In the genomic region with DNA sequence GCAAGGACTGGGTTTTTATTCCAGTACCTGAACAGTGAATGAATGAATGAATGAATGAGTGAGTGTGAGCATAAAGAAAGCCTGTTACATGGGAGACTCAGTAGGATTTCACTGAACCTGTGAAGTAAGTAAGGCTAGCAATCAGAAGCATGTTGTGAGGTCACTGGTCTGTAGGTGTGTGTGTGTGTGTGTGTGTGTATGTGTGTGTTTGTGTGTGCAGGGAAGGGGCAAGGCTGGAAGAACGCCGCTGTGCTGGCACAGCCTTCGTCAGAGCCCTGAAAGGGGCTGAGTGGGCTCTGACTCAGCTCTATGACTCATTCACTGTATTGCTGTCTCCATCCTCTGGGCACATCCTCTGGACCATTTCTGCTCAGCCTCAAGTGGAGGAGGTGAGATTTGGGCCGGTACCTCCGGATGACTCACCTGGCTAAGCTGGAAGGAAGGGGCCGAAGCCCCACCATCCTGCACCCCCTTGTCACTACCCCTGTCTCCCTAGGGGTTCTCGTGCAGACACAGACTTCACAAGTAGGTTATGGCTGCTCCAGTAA, we compare ENCODE assay signal across 8 cellular contexts. TPM values are rescaled to one million over a fixed set of nuclear protein-coding genes. Genes with fewer than 3 reads are reported as not detected.
DNase-seq lines count a peak whose midpoint lies in the region; FAIRE-seq and TF ChIP-seq lines count a peak whose summit lies in the region.

No MANE protein-coding gene starts in this region.

- no peak overlapping the region for H4K5ac ChIP-seq in H9 (ENCODE audit: insufficient read length, low read depth, low read length)

- no peak overlapping the region for H2BK5ac ChIP-seq in H9 (ENCODE audit: insufficient read length, low read length)

- H3K14ac ChIP-seq in H9 (ENCODE audit: insufficient read depth, low read length) = no peak overlapping the region

- no peak overlapping the region for H4K8ac ChIP-seq in H9 (replicated peaks; ENCODE audit: insufficient read length, low read depth, low read length)

- H3K4me3 ChIP-seq in coronary artery = no peak overlapping the region
- H3K4me3 ChIP-seq in MM.1S (ENCODE audit: low read length) = no peak overlapping the region

- H3K9ac ChIP-seq in MM.1S (ENCODE audit: low read length) (no peak overlapping the region), H9 (ENCODE audit: extremely low read depth, insufficient read length, low read length) (no peak overlapping the region)

- peaks cover 44% of the 10 kb centered on the region in 2 experiments for H3K4me1 Mint-ChIP-seq in H9

- H2BK12ac ChIP-seq in H9 (ENCODE audit: insufficient read length, low read depth, low read length) = no peak overlapping the region

- no peaks in the 10 kb centered on the region for H3K79me1 ChIP-seq in H9 (ENCODE audit: insufficient read depth, low read depth, low read length, poor library complexity, severe bottlenecking)

- H3K9me2 ChIP-seq in MM.1S (replicated peaks; ENCODE audit: insufficient read depth, low read length) = no peaks in the 10 kb centered on the region

- H3K27ac Mint-ChIP-seq in H9 = no peak overlapping the region

- H4K20me1 ChIP-seq in MM.1S (ENCODE audit: insufficient read depth, low read length) = no peaks in the 10 kb centered on the region
- no peaks in the 10 kb centered on the region for H4K20me1 ChIP-seq in H9 (ENCODE audit: control insufficient read depth, insufficient read depth, insufficient read length)

- no peak overlapping the region for H2AK5ac ChIP-seq in H9 (ENCODE audit: insufficient read length, low read length)

- H3K23ac ChIP-seq in H9 (ENCODE audit: insufficient read length, low read depth, low read length) = no peak overlapping the region

- H4K91ac ChIP-seq in H9 (ENCODE audit: insufficient read length, low read depth, low read length) = no peak overlapping the region

- H3F3A ChIP-seq in MM.1S (ENCODE audit: insufficient read depth, low read length) = peaks cover 9% of the 10 kb centered on the region; the same call in 1 of the 2 replicates

- H3K27me3 ChIP-seq in MM.1S (replicated peaks; ENCODE audit: insufficient read depth, low read length) (no peaks in the 10 kb centered on the region), H9 (ENCODE audit: insufficient read depth, low read length) (no peaks in the 10 kb centered on the region)

- no peak for TF ChIP-seq POLR2A in GM12891 (IDR thresholded peaks at IDR 0.05; ENCODE audit: low read depth, low read length)

- FAIRE-seq in GM12891 (lab: Jason Lieb, UNC) = peak; percentile 16

- no peak for TF ChIP-seq CTCF in coronary artery (IDR thresholded peaks at IDR 0.05)
- TF ChIP-seq CTCF in MM.1S (IDR thresholded peaks at IDR 0.05; ENCODE audit: low read length) = no peak
- TF ChIP-seq CTCF in H9 (conservative IDR thresholded peaks at IDR 0.05) = no peak

- no peaks in the 10 kb centered on the region for H3K9me3 Mint-ChIP-seq in H9

- no peak overlapping the region for H3K4me2 ChIP-seq in MM.1S (ENCODE audit: low read depth, low read length)
- H3K4me2 ChIP-seq in H9 (ENCODE audit: insufficient read depth, insufficient read length, low read length) = no peak overlapping the region

- H3K4me3 Mint-ChIP-seq in H9 = no peak overlapping the region

- H3K4ac ChIP-seq in H9 (ENCODE audit: low read depth, low read length) = no peak overlapping the region

- DNase-seq in GM12891 (ENCODE audit: insufficient read length, low spot score) = no peak
- peak; percentile 75 to 94 for DNase-seq in SW 1271 (lab: John Stamatoyannopoulos, UW)
- DNase-seq in coronary artery (ENCODE audit: low spot score) = no peak
- peak; percentile 35 to 52 for DNase-seq in stimulated activated CD4-positive, alpha-beta T cell treated with anti-CD3 and anti-CD28 coated beads, Interleukin-12 subunit alpha, Interleukin-12 subunit beta, amount 100 ng/mL, for 24 hours (ENCODE audit: low read depth in 2 of 2)
- no peak for DNase-seq in MM.1S
- DNase-seq in NCI-H69 (lab: John Stamatoyannopoulos, UW) = no peak
- no peak for DNase-seq in SK-N-DZ (ENCODE audit: low spot score)
- DNase-seq in H9 = no peak

- peaks cover 14% of the 10 kb centered on the region for H3K4me1 ChIP-seq in MM.1S (ENCODE audit: low read length)
- peaks cover 10% of the 10 kb centered on the region for H3K4me1 ChIP-seq in H9 (ENCODE audit: insufficient read depth, low read length)

- H2BK20ac ChIP-seq in H9 (ENCODE audit: low read depth, low read length, poor library complexity, severe bottlenecking) = no peak overlapping the region

- no peak overlapping the region for H2AFZ ChIP-seq in MM.1S (ENCODE audit: low read length)
- H2AFZ ChIP-seq in H9 (ENCODE audit: low read length) = no peak overlapping the region

- H3K36me3 ChIP-seq in MM.1S (replicated peaks; ENCODE audit: insufficient read depth, low read length) = no peaks in the 10 kb centered on the region

- H3K79me2 ChIP-seq in MM.1S (ENCODE audit: low read length) (no peaks in the 10 kb centered on the region), H9 (ENCODE audit: insufficient read depth, low read length) (no peaks in the 10 kb centered on the region)

- H3K27ac ChIP-seq in coronary artery = peak overlapping the region; percentile 64 to 75
- no peak overlapping the region for H3K27ac ChIP-seq in MM.1S (ENCODE audit: low read length)
- no peak overlapping the region for H3K27ac ChIP-seq in H9 (ENCODE audit: insufficient read length, low read depth, low read length)

- no peak overlapping the region for H2BK15ac ChIP-seq in H9 (ENCODE audit: low read depth, low read length)

- no peak overlapping the region for H3K18ac ChIP-seq in H9 (ENCODE audit: insufficient read length, low read depth, low read length)

- H3K23me2 ChIP-seq in H9 (ENCODE audit: insufficient read length, low read depth, low read length, poor library complexity, severe bottlenecking) = peaks cover 7% of the 10 kb centered on the region

- no peak overlapping the region for H2BK120ac ChIP-seq in H9 (ENCODE audit: low read depth, low read length, poor library complexity, severe bottlenecking)

- H3T11ph ChIP-seq in H9 (ENCODE audit: low read length) = no peak overlapping the region

- peaks cover 9% of the 10 kb centered on the region; the same call in 1 of the 2 replicates for H3K27me3 Mint-ChIP-seq in H9 (ENCODE audit: low read depth)

- H3K9me3 ChIP-seq in MM.1S (replicated peaks; ENCODE audit: insufficient read depth, low read length) (no peaks in the 10 kb centered on the region), H9 (ENCODE audit: control insufficient read depth, low read depth, low read length) (no peaks in the 10 kb centered on the region)

- no peak overlapping the region for H3K56ac ChIP-seq in H9 (ENCODE audit: insufficient read length, low read depth, low read length)

- WGBS in H9 (ENCODE audit: extremely low coverage, insufficient read length, low lambda C conversion rate) = no CpG with 5 or more reads among the region's 7 CpGs

- H3K36me3 Mint-ChIP-seq in H9 (ENCODE audit: insufficient read depth in 1 of 3, low read depth in 3 of 3) = no peaks in the 10 kb centered on the region

TF ChIP-seq in GM12891, 5 proteins besides CTCF, POLR2A, EP300 and RAD21:
- TF ChIP-seq POLR2AphosphoS5 (IDR thresholded peaks at IDR 0.05; ENCODE audit: low read depth, low read length) (no peak), SPI1 (IDR thresholded peaks at IDR 0.05; ENCODE audit: low read depth, low read length) (no peak), PAX5 (IDR thresholded peaks at IDR 0.05; ENCODE audit: insufficient read depth, low read length, severe bottlenecking) (no peak), POU2F2 (IDR thresholded peaks at IDR 0.05; ENCODE audit: low read depth, low read length) (no peak), TAF1 (IDR thresholded peaks at IDR 0.05; ENCODE audit: low read depth, low read length) (no peak)

RNA-seq across cellular contexts. Expression of gene MRPL33, which starts 51.4 kb away (rescaled TPM):
- 148 TPM for polyA plus RNA-seq in GM12891 (2012; ENCODE audit: low read depth, missing spikeins)
- polyA plus RNA-seq in SK-N-DZ (2014; cell fraction: cytosol; rRNA removed) = 143 and 205 TPM in 2 replicates
- 114 and 131 TPM in 2 replicates for polyA plus RNA-seq in SK-N-DZ (2014; cell fraction: nucleus; rRNA removed)
- total RNA-seq in H9 (2021) = 61.2 and 66.8 TPM in 2 replicates

RNA-seq across cellular contexts. Expression of gene SLC4A1AP, which starts 56.4 kb away (rescaled TPM):
- 16.6 TPM for polyA plus RNA-seq in GM12891 (2012; ENCODE audit: low read depth, missing spikeins)
- 22.4 and 24.3 TPM in 2 replicates for polyA plus RNA-seq in SK-N-DZ (2014; cell fraction: cytosol; rRNA removed)
- 19.9 and 20.8 TPM in 2 replicates for polyA plus RNA-seq in SK-N-DZ (2014; cell fraction: nucleus; rRNA removed)
- total RNA-seq in H9 (2021) = 18.8 and 20.8 TPM in 2 replicates

RNA-seq across cellular contexts. Expression of gene SUPT7L, which starts 56.7 kb away (rescaled TPM):
- polyA plus RNA-seq in GM12891 (2012; ENCODE audit: low read depth, missing spikeins) = 22.7 TPM
- polyA plus RNA-seq in SK-N-DZ (2014; cell fraction: cytosol; rRNA removed) = 35.9 and 36.2 TPM in 2 replicates
- 85.5 and 92.3 TPM in 2 replicates for polyA plus RNA-seq in SK-N-DZ (2014; cell fraction: nucleus; rRNA removed)
- 28.9 and 30.4 TPM in 2 replicates for total RNA-seq in H9 (2021)

Comparison
In these comparisons a context has a peak if more than half of its experiments do, and no peak if none do; other contexts are left out.
1. DNase-seq: peak in SW 1271 (2 of 2) and stimulated activated CD4-positive, alpha-beta T cell treated with anti-CD3 and anti-CD28 coated beads, Interleukin-12 subunit alpha, Interleukin-12 subunit beta, amount 100 ng/mL, for 24 hours (2 of 2); none in GM12891 (single experiment), coronary artery (single experiment), MM.1S (single experiment), NCI-H69 (single experiment), SK-N-DZ (single experiment) and H9 (single experiment).
2. H3K27ac ChIP-seq: peak in coronary artery (2 of 2); none in MM.1S (single experiment) and H9 (single experiment).